In the genomic region with DNA sequence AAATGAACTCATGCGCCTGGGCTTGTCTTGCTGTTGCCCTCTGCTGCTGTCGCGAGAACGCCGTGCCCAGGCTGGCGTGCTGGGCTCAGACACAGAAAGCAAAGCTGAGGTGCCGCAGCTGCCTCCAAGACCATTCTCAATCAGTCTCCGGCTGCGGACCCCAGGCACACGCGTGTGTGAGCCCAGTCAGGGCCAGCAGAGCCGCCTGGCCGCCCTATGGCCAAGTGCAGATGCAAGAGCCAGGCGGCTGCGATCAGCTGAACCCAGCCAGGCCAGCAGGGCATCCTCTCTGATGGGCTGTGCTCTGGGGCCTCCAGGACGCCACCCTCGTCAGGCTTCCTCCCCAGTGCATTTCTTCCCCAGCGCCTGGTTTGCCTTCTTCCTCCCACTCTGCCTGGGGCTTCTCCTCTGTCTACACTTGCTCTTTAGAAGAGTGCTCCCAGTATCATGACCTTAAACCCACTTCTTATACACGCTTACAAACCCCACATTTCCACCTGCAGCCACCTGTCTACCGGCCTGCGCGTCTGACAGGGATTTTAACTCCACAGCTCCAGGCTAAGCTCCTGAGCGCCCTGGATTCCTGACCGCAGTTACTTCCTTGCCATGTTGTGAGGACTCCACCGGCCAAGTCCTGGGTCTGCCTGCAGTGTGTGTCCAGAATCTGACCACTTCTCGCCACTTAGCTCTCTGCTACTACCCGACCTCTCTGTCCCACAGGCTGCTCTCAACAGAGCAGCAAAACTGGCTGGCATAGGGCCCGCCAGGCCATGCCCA, we compare ENCODE assay signal across 1 cellular context.
TF ChIP-seq lines count a peak whose summit lies in the region.

No MANE protein-coding gene starts in this region.

TF ChIP-seq in HCT116, 20 proteins besides CTCF, POLR2A, EP300 and RAD21 (continued from another document):
- TF ChIP-seq, protein P1, sequence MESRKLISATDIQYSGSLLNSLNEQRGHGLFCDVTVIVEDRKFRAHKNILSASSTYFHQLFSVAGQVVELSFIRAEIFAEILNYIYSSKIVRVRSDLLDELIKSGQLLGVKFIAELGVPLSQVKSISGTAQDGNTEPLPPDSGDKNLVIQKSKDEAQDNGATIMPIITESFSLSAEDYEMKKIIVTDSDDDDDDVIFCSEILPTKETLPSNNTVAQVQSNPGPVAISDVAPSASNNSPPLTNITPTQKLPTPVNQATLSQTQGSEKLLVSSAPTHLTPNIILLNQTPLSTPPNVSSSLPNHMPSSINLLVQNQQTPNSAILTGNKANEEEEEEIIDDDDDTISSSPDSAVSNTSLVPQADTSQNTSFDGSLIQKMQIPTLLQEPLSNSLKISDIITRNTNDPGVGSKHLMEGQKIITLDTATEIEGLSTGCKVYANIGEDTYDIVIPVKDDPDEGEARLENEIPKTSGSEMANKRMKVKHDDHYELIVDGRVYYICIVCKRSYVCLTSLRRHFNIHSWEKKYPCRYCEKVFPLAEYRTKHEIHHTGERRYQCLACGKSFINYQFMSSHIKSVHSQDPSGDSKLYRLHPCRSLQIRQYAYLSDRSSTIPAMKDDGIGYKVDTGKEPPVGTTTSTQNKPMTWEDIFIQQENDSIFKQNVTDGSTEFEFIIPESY (IDR thresholded peaks at IDR 0.05; ENCODE audit: extremely low read depth, insufficient replicate concordance, low read length), result no peak
- no peak for TF ChIP-seq EZH2phosphoT487 (IDR thresholded peaks at IDR 0.05; ENCODE audit: borderline replicate concordance)
